Comparison of ENCODE assay signal across 6 cellular contexts in genomic region chr14:45381091-45381490, GRCh38.
"Had no signal": no experiment of that assay in that cellular context is flagged by ENCODE, and none has a peak within 500 bp of the region (broad histone marks: within the 10 kb centered on the region; RNA-seq: fewer than 3 reads in every experiment).

No MANE protein-coding gene starts in this region.

- DNase-seq: H9, HCEC 1CT, KBM-7 had no signal

- H3K4me2 ChIP-seq: GM23338 had no signal

- ATAC-seq: GM23338, HepG2 had no signal

- H3K27ac ChIP-seq: HL-60 had no signal

- H3K4me3 ChIP-seq: GM23338 had no signal
